Comparison of ENCODE assay signal across 12 cellular contexts in the genomic region with DNA sequence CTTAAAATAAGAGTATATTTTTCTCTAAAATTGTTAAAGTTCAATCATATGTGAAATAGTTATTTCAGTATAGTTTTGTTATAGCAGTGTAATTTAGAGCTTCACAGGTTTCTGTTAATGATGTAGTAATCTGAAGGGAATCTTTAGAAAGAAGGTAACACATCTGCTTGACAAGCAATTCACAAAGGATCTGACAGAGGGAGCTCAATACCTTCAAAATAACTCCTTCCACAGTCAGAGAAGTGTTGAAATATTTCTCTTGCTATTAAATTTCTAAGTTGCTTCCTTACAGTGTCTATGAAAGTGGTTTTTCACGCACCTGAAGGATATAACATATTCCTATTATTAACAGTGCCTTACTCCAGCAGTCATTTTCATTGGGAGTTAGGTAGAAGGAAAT. TPM values are rescaled to one million over a fixed set of nuclear protein-coding genes. Genes with fewer than 3 reads are reported as not detected.
A peak's percentile ranks its signal among the peaks of the same experiment; 100 is the strongest.
DNase-seq lines count a peak whose midpoint lies in the region; ATAC-seq, FAIRE-seq and TF ChIP-seq lines count a peak whose summit lies in the region.
"Had no signal": no experiment of that assay in that cellular context is flagged by ENCODE, and none has a peak within 500 bp of the region (broad histone marks: within the 10 kb centered on the region; RNA-seq: fewer than 3 reads in every experiment).

No MANE protein-coding gene starts in this region.

- TF ChIP-seq CTCF in LNCAP (IDR thresholded peaks at IDR 0.05), result peak; percentile 31; the same call in 1 of the 2 replicates
- peak; percentile 17 for TF ChIP-seq CTCF in astrocyte of the spinal cord (IDR thresholded peaks at IDR 0.05; ENCODE audit: low read depth, low read length)

- in situ Hi-C loops in astrocyte of the spinal cord (cut with HindIII; ENCODE audit: low sequenced_read_pairs), result no loop called here

- DNase-seq in astrocyte of the spinal cord (ENCODE audit: low read depth, low spot score), result peak; percentile 5
- DNase-seq in lung microvascular endothelial cell (ENCODE audit: low read depth in 2 of 2), result peak; percentile 7 to 12
- no peak for DNase-seq in NCI-H1048 (lab: John Stamatoyannopoulos, UW)
- DNase-seq: NCI-H1694 had no signal

- FAIRE-seq in G401.6 (lab: Jason Lieb, UNC), result peak; percentile 88
- FAIRE-seq: colon had no signal

- no peak overlapping the region for H3K4me3 ChIP-seq in astrocyte of the spinal cord (ENCODE audit: low read depth, low read length)

- ATAC-seq in HG03342 (IDR thresholded peaks at IDR 0.05; ENCODE audit: unreplicated experiment) (no peak), GM18498 (IDR thresholded peaks at IDR 0.05; ENCODE audit: unreplicated experiment) (no peak), HG03521 (IDR thresholded peaks at IDR 0.05; ENCODE audit: unreplicated experiment) (no peak)
- ATAC-seq: natural killer cell treated with Interleukin-12 subunit alpha and Interleukin-12 subunit beta and Interleukin-15 and Interleukin-18, amount 100 ng/mL, for 72 hours; WTC11 had no signal

RNA-seq across cellular contexts. Expression of a gene that starts 44.9 kb away (rescaled TPM):
- 50.8 and 63.9 TPM in 2 replicates for total RNA-seq in lung microvascular endothelial cell

RNA-seq across cellular contexts. Expression of a gene that starts 58.4 kb away (rescaled TPM):
- total RNA-seq in lung microvascular endothelial cell, result 11.3 and 12.1 TPM in 2 replicates
